ENCODE assay signal across 8 cellular contexts in the genomic region with DNA sequence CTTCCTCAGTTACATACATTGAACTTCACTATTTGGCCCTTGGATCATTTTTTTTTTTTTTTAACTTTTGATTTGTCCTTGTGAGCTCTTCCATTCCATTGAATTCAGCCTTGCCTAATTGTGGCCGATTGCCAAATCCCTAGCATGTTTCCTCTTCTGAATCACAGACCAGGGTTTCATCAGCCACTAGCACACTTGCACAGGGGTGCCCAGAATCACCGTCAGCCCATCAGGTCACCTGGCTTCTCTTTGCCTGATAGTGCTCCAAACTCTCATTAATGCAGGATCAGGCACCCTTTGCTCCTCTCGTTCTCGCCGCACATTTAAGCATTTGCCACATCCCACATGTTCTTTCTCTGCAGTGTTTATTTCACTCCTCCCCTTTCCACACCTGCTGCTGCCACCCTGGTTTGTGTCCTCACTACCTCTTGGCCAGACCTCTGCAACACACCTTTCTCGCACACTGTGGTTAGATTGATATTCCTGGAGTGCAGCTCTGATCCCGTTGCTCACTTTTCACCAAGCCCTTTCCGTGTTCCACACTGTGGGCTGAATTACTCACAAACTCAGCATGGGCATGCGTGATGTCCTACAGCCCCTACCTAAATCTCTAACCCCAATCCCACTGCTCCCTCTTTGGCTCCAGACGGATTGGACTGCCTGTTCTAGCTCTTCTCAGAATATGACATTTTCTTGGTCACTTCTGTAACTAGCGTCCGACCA. TPM values are rescaled to one million over a fixed set of nuclear protein-coding genes. Genes with fewer than 3 reads are reported as not detected.
DNase-seq lines count a peak whose midpoint lies in the region; ATAC-seq lines count a peak whose summit lies in the region.

No MANE protein-coding gene starts in this region.

- no peaks in the 10 kb centered on the region for H3K9me3 ChIP-seq in SK-N-MC (ENCODE audit: low read depth, low read length)

- H3K4me3 ChIP-seq in SK-N-MC: peak overlapping the region; percentile 14; the same call in 1 of the 2 replicates

- peaks cover 65% of the 10 kb centered on the region for H3K4me1 Mint-ChIP-seq in activated T-helper 1 cell treated with anti-CD3 and anti-CD28 coated beads, Interleukin-12 subunit alpha, Interleukin-12 subunit beta, Interleukin-2, Interleukin-4 antibody, amounts not matched to agents 30 ng/mL and 10 ng/mL and 1 ng/mL, durations not matched to agents 14 hours and 24 hours and 36 hours (ENCODE audit: low read depth)

- H3K9me3 Mint-ChIP-seq in activated T-helper 1 cell treated with anti-CD3 and anti-CD28 coated beads, Interleukin-12 subunit alpha, Interleukin-12 subunit beta, Interleukin-2, Interleukin-4 antibody, amounts not matched to agents 30 ng/mL and 10 ng/mL and 1 ng/mL, durations not matched to agents 14 hours and 24 hours and 36 hours: no peaks in the 10 kb centered on the region

- H3K36me3 ChIP-seq in SK-N-MC (ENCODE audit: insufficient read depth, low read length): peaks cover 55% of the 10 kb centered on the region

- DNase-seq in Daoy (ENCODE audit: low read depth) (peak; percentile 57), SK-N-MC (ENCODE audit: low read depth, low spot score) (no peak), glomerular visceral epithelial cell (ENCODE audit: extremely low spot score) (peak; percentile 73), sciatic nerve (ENCODE audit: low spot score) (peak; percentile 71), NK-92 (lab: John Stamatoyannopoulos, UW; ENCODE audit: unreplicated experiment) (no peak), DMS53 treated with DMSO at 0.1 percent for 48 hours (lab: John Stamatoyannopoulos, UW; ENCODE audit: unreplicated experiment) (no peak)
- DNase-seq in central memory CD4-positive, alpha-beta T cell: no peak
- no peak for DNase-seq in activated T-helper 1 cell treated with anti-CD3 and anti-CD28 coated beads, Interleukin-12 subunit alpha, Interleukin-12 subunit beta, Interleukin-2, Interleukin-4 antibody, amounts not matched to agents 30 ng/mL and 10 ng/mL and 1 ng/mL, durations not matched to agents 14 hours and 24 hours and 36 hours (ENCODE audit: low spot score)

- H3K27me3 Mint-ChIP-seq in activated T-helper 1 cell treated with anti-CD3 and anti-CD28 coated beads, Interleukin-12 subunit alpha, Interleukin-12 subunit beta, Interleukin-2, Interleukin-4 antibody, amounts not matched to agents 30 ng/mL and 10 ng/mL and 1 ng/mL, durations not matched to agents 14 hours and 24 hours and 36 hours (ENCODE audit: insufficient read depth): no peaks in the 10 kb centered on the region

- peaks cover 34% of the 10 kb centered on the region for H3K36me3 Mint-ChIP-seq in activated T-helper 1 cell treated with anti-CD3 and anti-CD28 coated beads, Interleukin-12 subunit alpha, Interleukin-12 subunit beta, Interleukin-2, Interleukin-4 antibody, amounts not matched to agents 30 ng/mL and 10 ng/mL and 1 ng/mL, durations not matched to agents 14 hours and 24 hours and 36 hours (ENCODE audit: low read depth)

- ATAC-seq in sciatic nerve: peak; percentile 2

- intact Hi-C loops in sciatic nerve (cut with DNase I): no loop called here
- intact Hi-C loops in activated T-helper 1 cell treated with anti-CD3 and anti-CD28 coated beads, Interleukin-12 subunit alpha, Interleukin-12 subunit beta, Interleukin-2, Interleukin-4 antibody, amounts not matched to agents 30 ng/mL and 10 ng/mL and 1 ng/mL, durations not matched to agents 14 hours and 24 hours and 36 hours (cut with micrococcal nuclease): no loop called here

- H3K27ac Mint-ChIP-seq in activated T-helper 1 cell treated with anti-CD3 and anti-CD28 coated beads, Interleukin-12 subunit alpha, Interleukin-12 subunit beta, Interleukin-2, Interleukin-4 antibody, amounts not matched to agents 30 ng/mL and 10 ng/mL and 1 ng/mL, durations not matched to agents 14 hours and 24 hours and 36 hours: no peak overlapping the region

- no peak overlapping the region for H3K4me3 Mint-ChIP-seq in activated T-helper 1 cell treated with anti-CD3 and anti-CD28 coated beads, Interleukin-12 subunit alpha, Interleukin-12 subunit beta, Interleukin-2, Interleukin-4 antibody, amounts not matched to agents 30 ng/mL and 10 ng/mL and 1 ng/mL, durations not matched to agents 14 hours and 24 hours and 36 hours

- H3K27ac ChIP-seq in SK-N-MC: no peak overlapping the region

- H3K9ac ChIP-seq in SK-N-MC (ENCODE audit: insufficient read length): no peak overlapping the region

RNA-seq across cellular contexts. Expression of a gene that starts 9.8 kb away (rescaled TPM):
- 8.2 and 13.8 TPM in 2 replicates for total RNA-seq in Daoy (2014; rRNA removed; shearing (Covaris generic))
- total RNA-seq in sciatic nerve: 288 TPM
- total RNA-seq in activated T-helper 1 cell treated with anti-CD3 and anti-CD28 coated beads, Interleukin-12 subunit alpha, Interleukin-12 subunit beta, Interleukin-2, Interleukin-4 antibody, amounts not matched to agents 30 ng/mL and 10 ng/mL and 1 ng/mL, durations not matched to agents 14 hours and 24 hours and 36 hours: 43.3 and 46.2 TPM in 2 replicates

Comparison
In these comparisons a context has a peak if more than half of its experiments do, and no peak if none do; other contexts are left out.
1. DNase-seq: peak in Daoy (single experiment), glomerular visceral epithelial cell (single experiment) and sciatic nerve (single experiment); none in SK-N-MC (single experiment), NK-92 (single experiment), central memory CD4-positive, alpha-beta T cell (single experiment), DMS53 treated with DMSO at 0.1 percent for 48 hours (single experiment) and activated T-helper 1 cell treated with anti-CD3 and anti-CD28 coated beads, Interleukin-12 subunit alpha, Interleukin-12 subunit beta, Interleukin-2, Interleukin-4 antibody, amounts not matched to agents 30 ng/mL and 10 ng/mL and 1 ng/mL, durations not matched to agents 14 hours and 24 hours and 36 hours (single experiment).